Comparison of ENCODE assay signal across 29 cellular contexts in the genomic region with DNA sequence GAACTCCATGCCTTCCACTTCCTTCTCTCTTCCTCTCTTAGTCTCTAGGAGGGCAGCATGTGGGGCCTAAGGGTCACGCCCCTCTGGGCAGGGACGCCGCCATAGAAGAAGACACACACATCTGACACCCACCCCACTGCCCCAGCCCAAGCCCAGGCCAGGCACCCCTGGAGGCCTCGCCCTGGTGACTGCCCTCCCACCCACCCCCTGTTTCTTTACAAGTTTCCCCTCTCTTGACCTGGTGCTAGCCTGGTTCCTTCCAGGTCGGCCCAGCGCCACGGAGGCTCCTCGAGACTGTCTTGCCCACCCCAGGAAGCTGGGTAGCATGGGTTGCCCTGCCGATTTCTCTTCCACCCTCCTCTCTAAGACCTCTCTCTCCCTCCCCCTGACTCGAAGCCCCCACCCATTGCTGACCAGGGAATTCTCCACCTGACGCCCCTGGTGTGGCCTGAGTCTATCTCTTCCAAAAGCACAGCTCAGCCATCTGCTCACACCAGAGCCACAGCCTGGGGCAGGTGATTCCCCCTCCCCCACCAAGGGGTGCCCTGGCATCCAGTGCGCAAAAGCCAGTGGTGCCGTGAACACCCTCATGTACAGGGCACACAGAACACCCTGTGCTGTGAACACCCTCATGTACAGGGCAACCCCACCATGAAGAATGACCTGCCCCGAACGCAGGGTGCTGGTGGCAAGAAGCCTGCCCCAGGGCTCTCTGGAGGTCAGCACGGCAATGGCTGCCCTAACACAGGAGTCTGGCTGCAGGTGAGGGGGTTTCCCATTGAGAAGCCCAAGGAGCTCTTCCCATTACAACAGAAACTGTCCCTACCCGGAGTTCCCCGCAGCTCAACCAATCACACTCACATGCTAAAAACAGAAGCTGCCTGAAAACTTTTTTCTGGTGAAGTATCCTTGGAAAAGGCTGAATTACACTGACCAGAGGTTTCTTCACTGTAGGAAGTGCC. TPM values are rescaled to one million over a fixed set of nuclear protein-coding genes. Genes with fewer than 3 reads are reported as not detected.
"Had no signal": no experiment of that assay in that cellular context is flagged by ENCODE, and none has a peak within 500 bp of the region (broad histone marks: within the 10 kb centered on the region; RNA-seq: fewer than 3 reads in every experiment).

No MANE protein-coding gene starts in this region.

- H3K27ac Mint-ChIP-seq: activated B cell treated with CpG ODN at 0.5 μM for 24 hours; activated CD8-positive, alpha-beta T cell treated with anti-CD3 and anti-CD28 coated beads for 36 hours; activated naive CD8-positive, alpha-beta T cell; nephron; stimulated activated naive B cell treated with anti-CD40 and anti-IgM and Interleukin-4, amounts not matched to agents 10 μg/mL and 1 μg/mL and 100 μg/mL, for 72 hours; T-helper 2 cell treated with Interferon-gamma antibody and Interleukin-4, amounts not matched to agents 5 μg/mL and 100 μg/mL, for 36 hours had no signal

- H3K27ac ChIP-seq: body of pancreas, coronary artery, dorsolateral prefrontal cortex, gastrocnemius medialis, parathyroid adenoma, sigmoid colon, tibial nerve had no signal

- H3K4me2 ChIP-seq: smooth muscle cell had no signal

- H3K27me3 ChIP-seq: body of pancreas had no signal

- H3K4me1 ChIP-seq: body of pancreas, gastrocnemius medialis, parathyroid adenoma, sigmoid colon, tibial nerve had no signal

- H3K4me3 Mint-ChIP-seq: activated B cell treated with CpG ODN at 0.5 μM for 24 hours; activated CD8-positive, alpha-beta T cell treated with anti-CD3 and anti-CD28 coated beads for 36 hours; activated naive CD8-positive, alpha-beta T cell; stimulated activated naive B cell treated with anti-CD40 and anti-IgM and Interleukin-4, amounts not matched to agents 10 μg/mL and 1 μg/mL and 100 μg/mL, for 72 hours; T-helper 2 cell treated with Interferon-gamma antibody and Interleukin-4, amounts not matched to agents 5 μg/mL and 100 μg/mL, for 36 hours had no signal

- H3K36me3 ChIP-seq: gastrocnemius medialis, sigmoid colon, tibial nerve had no signal

- H3K9me3 ChIP-seq: body of pancreas, gastrocnemius medialis, tibial nerve had no signal

- H2AFZ ChIP-seq: parathyroid adenoma had no signal

- H3K4me1 Mint-ChIP-seq: activated B cell treated with CpG ODN at 0.5 μM for 24 hours; nephron; stimulated activated naive B cell treated with anti-CD40 and anti-IgM and Interleukin-4, amounts not matched to agents 10 μg/mL and 1 μg/mL and 100 μg/mL, for 72 hours had no signal

- H3K79me2 ChIP-seq: parathyroid adenoma had no signal

- DNase-seq: activated B cell treated with CpG ODN at 0.5 μM for 24 hours; activated CD4-positive, alpha-beta T cell treated with anti-CD3 and anti-CD28 coated beads, Interleukin-2, amount 50 U/mL, for 1 hour; activated CD8-positive, alpha-beta T cell treated with anti-CD3 and anti-CD28 coated beads for 36 hours; activated effector memory CD4-positive, alpha-beta T cell treated with Interleukin-2 at 50 U/mL for 16 hours; activated naive CD4-positive, alpha-beta T cell treated with Interleukin-2 at 50 U/mL for 16 hours; activated T-cell treated with anti-CD3 and anti-CD28 coated beads for 4 hours; anterior cingulate cortex; body of pancreas; dorsolateral prefrontal cortex; effector memory CD4-positive, alpha-beta T cell; erythroblast; gastrocnemius medialis; glutamatergic neuron; left ventricle myocardium superior; nucleus accumbens; sigmoid colon; stimulated activated CD4-positive, alpha-beta T cell treated with anti-CD3 and anti-CD28 coated beads, Interleukin-1b, Interleukin-23, amount 100 ng/mL, for 48 hours; stimulated activated CD4-positive, alpha-beta T cell treated with anti-CD3 and anti-CD28 coated beads, Interleukin-4, amount 100 ng/mL, for 4 hours; stimulated activated CD8-positive, alpha-beta memory T cell treated with anti-CD3 and anti-CD28 coated beads, Interleukin-4, amount 100 ng/mL, for 48 hours; stimulated activated naive B cell treated with anti-CD40 and anti-IgM and Interleukin-4, amounts not matched to agents 10 μg/mL and 1 μg/mL and 100 μg/mL, for 72 hours; T-helper 1 cell had no signal

- H3K4me3 ChIP-seq: body of pancreas, coronary artery, dorsolateral prefrontal cortex, gastrocnemius medialis, sigmoid colon, smooth muscle cell, tibial nerve had no signal

- H3K36me3 Mint-ChIP-seq: activated naive CD8-positive, alpha-beta T cell; stimulated activated naive B cell treated with anti-CD40 and anti-IgM and Interleukin-4, amounts not matched to agents 10 μg/mL and 1 μg/mL and 100 μg/mL, for 72 hours had no signal

- H3K9ac ChIP-seq: parathyroid adenoma had no signal

- ATAC-seq: activated CD8-positive, alpha-beta T cell treated with anti-CD3 and anti-CD28 coated beads for 36 hours; body of pancreas; gastrocnemius medialis; left ventricle myocardium superior; stimulated activated naive B cell treated with anti-CD40 and anti-IgM and Interleukin-4, amounts not matched to agents 10 μg/mL and 1 μg/mL and 100 μg/mL, for 72 hours had no signal

RNA-seq across cellular contexts. Expression of gene SALL3, which starts 13.4 kb away (rescaled TPM):
- total RNA-seq: activated B cell treated with CpG ODN at 0.5 μM for 24 hours; activated CD8-positive, alpha-beta T cell treated with anti-CD3 and anti-CD28 coated beads for 36 hours; body of pancreas; gastrocnemius medialis; left ventricle myocardium superior; lung microvascular endothelial cell; sigmoid colon; tibial nerve had no signal
